Comparison of ENCODE assay signal across 30 cellular contexts in genomic region chr9:82599550-82599949, GRCh38.
"Had no signal": no experiment of that assay in that cellular context is flagged by ENCODE, and none has a peak within 500 bp of the region (broad histone marks: within the 10 kb centered on the region; RNA-seq: fewer than 3 reads in every experiment).

No MANE protein-coding gene starts in this region.

- H3K27ac ChIP-seq: coronary artery, esophagus squamous epithelium, gastroesophageal sphincter, left ventricle myocardium inferior, testis, vagina, WERI-Rb-1 had no signal

- H3K36me3 ChIP-seq: esophagus squamous epithelium, gastroesophageal sphincter, left ventricle myocardium inferior, sigmoid colon, vagina, WERI-Rb-1 had no signal

- H3K9me3 Mint-ChIP-seq: activated CD4-positive, alpha-beta T cell treated with anti-CD3 and anti-CD28 coated beads, Interleukin-2, amount 10 ng/mL, durations not matched to agents 7 days and 5 days; activated CD8-positive, alpha-beta T cell treated with anti-CD3 and anti-CD28 coated beads for 36 hours; activated naive CD4-positive, alpha-beta T cell treated with anti-CD3 and anti-CD28 coated beads, Interleukin-2, amount 10 ng/mL, durations not matched to agents 7 days and 5 days; endodermal cell; natural killer cell; stimulated activated naive B cell treated with anti-CD40 and anti-IgM and Interleukin-4, amounts not matched to agents 10 μg/mL and 1 μg/mL and 100 μg/mL, for 72 hours had no signal

- H3K4me1 ChIP-seq: esophagus squamous epithelium, testis had no signal

- DNase-seq: activated CD4-positive, alpha-beta T cell treated with anti-CD3 and anti-CD28 coated beads, Interleukin-2, amount 10 ng/mL, durations not matched to agents 7 days and 5 days; activated CD4-positive, CD25-positive, alpha-beta regulatory T cell treated with anti-CD3 and anti-CD28 coated beads, Interleukin-2, amount 50 U/mL, for 72 hours; activated CD8-positive, alpha-beta memory T cell treated with anti-CD3 and anti-CD28 coated beads, Interleukin-2, amount 10 ng/mL, durations not matched to agents 7 days and 5 days; activated CD8-positive, alpha-beta T cell treated with anti-CD3 and anti-CD28 coated beads for 36 hours; activated effector memory CD4-positive, alpha-beta T cell treated with anti-CD3 and anti-CD28 coated beads, Interleukin-2, amount 50 U/mL, for 16 hours; activated naive CD4-positive, alpha-beta T cell treated with anti-CD3 and anti-CD28 coated beads, Interleukin-2, amount 10 ng/mL, durations not matched to agents 7 days and 5 days; activated T-cell treated with anti-CD3 and anti-CD28 coated beads for 4 hours; amygdala; cerebellar nuclear complex; endodermal cell; esophagus squamous epithelium; head of caudate nucleus; hypothalamus; left ventricle myocardium inferior; mammary epithelial cell; midbrain; natural killer cell; retina; sigmoid colon; stimulated activated CD4-positive, alpha-beta T cell treated with anti-CD3 and anti-CD28 coated beads, Interleukin-2, amount 100 ng/mL, for 48 hours; stimulated activated CD8-positive, alpha-beta memory T cell treated with anti-CD3 and anti-CD28 coated beads, Interleukin-4, amount 100 ng/mL, for 48 hours; stimulated activated naive B cell treated with anti-CD40 and anti-IgM and Interleukin-4, amounts not matched to agents 10 μg/mL and 1 μg/mL and 100 μg/mL, for 72 hours; testis; trophoblast cell; WERI-Rb-1 had no signal

- H3K27me3 ChIP-seq: esophagus squamous epithelium, gastroesophageal sphincter, sigmoid colon, testis, vagina had no signal

- ATAC-seq: activated CD8-positive, alpha-beta memory T cell treated with anti-CD3 and anti-CD28 coated beads, Interleukin-2, amount 10 ng/mL, durations not matched to agents 7 days and 5 days; activated CD8-positive, alpha-beta T cell treated with anti-CD3 and anti-CD28 coated beads for 36 hours; gastroesophageal sphincter; natural killer cell; stimulated activated naive B cell treated with anti-CD40 and anti-IgM and Interleukin-4, amounts not matched to agents 10 μg/mL and 1 μg/mL and 100 μg/mL, for 72 hours had no signal

- H3K9me3 ChIP-seq: esophagus squamous epithelium, gastroesophageal sphincter, left ventricle myocardium inferior, sigmoid colon, testis, vagina had no signal

- H3K36me3 Mint-ChIP-seq: activated CD8-positive, alpha-beta memory T cell treated with anti-CD3 and anti-CD28 coated beads, Interleukin-2, amount 10 ng/mL, durations not matched to agents 7 days and 5 days; activated naive CD4-positive, alpha-beta T cell treated with anti-CD3 and anti-CD28 coated beads, Interleukin-2, amount 10 ng/mL, durations not matched to agents 7 days and 5 days; natural killer cell; stimulated activated naive B cell treated with anti-CD40 and anti-IgM and Interleukin-4, amounts not matched to agents 10 μg/mL and 1 μg/mL and 100 μg/mL, for 72 hours had no signal

- H3K4me1 Mint-ChIP-seq: activated CD4-positive, alpha-beta T cell treated with anti-CD3 and anti-CD28 coated beads, Interleukin-2, amount 10 ng/mL, durations not matched to agents 7 days and 5 days; activated CD8-positive, alpha-beta memory T cell treated with anti-CD3 and anti-CD28 coated beads, Interleukin-2, amount 10 ng/mL, durations not matched to agents 7 days and 5 days; activated naive CD4-positive, alpha-beta T cell treated with anti-CD3 and anti-CD28 coated beads, Interleukin-2, amount 10 ng/mL, durations not matched to agents 7 days and 5 days; natural killer cell had no signal

- H3K4me3 Mint-ChIP-seq: activated CD4-positive, alpha-beta T cell treated with anti-CD3 and anti-CD28 coated beads, Interleukin-2, amount 10 ng/mL, durations not matched to agents 7 days and 5 days; activated CD8-positive, alpha-beta memory T cell treated with anti-CD3 and anti-CD28 coated beads, Interleukin-2, amount 10 ng/mL, durations not matched to agents 7 days and 5 days; activated CD8-positive, alpha-beta T cell treated with anti-CD3 and anti-CD28 coated beads for 36 hours; activated naive CD4-positive, alpha-beta T cell treated with anti-CD3 and anti-CD28 coated beads, Interleukin-2, amount 10 ng/mL, durations not matched to agents 7 days and 5 days; endodermal cell; natural killer cell; stimulated activated naive B cell treated with anti-CD40 and anti-IgM and Interleukin-4, amounts not matched to agents 10 μg/mL and 1 μg/mL and 100 μg/mL, for 72 hours had no signal

- H3K27ac Mint-ChIP-seq: activated CD4-positive, alpha-beta T cell treated with anti-CD3 and anti-CD28 coated beads, Interleukin-2, amount 10 ng/mL, durations not matched to agents 7 days and 5 days; activated CD8-positive, alpha-beta memory T cell treated with anti-CD3 and anti-CD28 coated beads, Interleukin-2, amount 10 ng/mL, durations not matched to agents 7 days and 5 days; activated CD8-positive, alpha-beta T cell treated with anti-CD3 and anti-CD28 coated beads for 36 hours; activated naive CD4-positive, alpha-beta T cell treated with anti-CD3 and anti-CD28 coated beads, Interleukin-2, amount 10 ng/mL, durations not matched to agents 7 days and 5 days; endodermal cell; natural killer cell; progenitor cell of endocrine pancreas; stimulated activated naive B cell treated with anti-CD40 and anti-IgM and Interleukin-4, amounts not matched to agents 10 μg/mL and 1 μg/mL and 100 μg/mL, for 72 hours had no signal

- H3K27me3 Mint-ChIP-seq: activated CD4-positive, alpha-beta T cell treated with anti-CD3 and anti-CD28 coated beads, Interleukin-2, amount 10 ng/mL, durations not matched to agents 7 days and 5 days; activated CD8-positive, alpha-beta memory T cell treated with anti-CD3 and anti-CD28 coated beads, Interleukin-2, amount 10 ng/mL, durations not matched to agents 7 days and 5 days; activated CD8-positive, alpha-beta T cell treated with anti-CD3 and anti-CD28 coated beads for 36 hours; activated naive CD4-positive, alpha-beta T cell treated with anti-CD3 and anti-CD28 coated beads, Interleukin-2, amount 10 ng/mL, durations not matched to agents 7 days and 5 days had no signal

- H3K4me3 ChIP-seq: coronary artery, esophagus squamous epithelium, gastroesophageal sphincter, left ventricle myocardium inferior, sigmoid colon, smooth muscle cell, testis, vagina had no signal
